In genomic region chr22:41021655-41022454, GRCh38 we compare ENCODE assay signal across 8 cellular contexts.
DNase-seq lines count a peak whose midpoint lies in the region; ATAC-seq and TF ChIP-seq lines count a peak whose summit lies in the region.

No MANE protein-coding gene starts in this region.

- in situ Hi-C loops in ACHN (cut with HindIII; ENCODE audit: low pct_ligation_motif_present, low pct_unique_long_range_greater_than_20kb, low sequenced_read_pairs), result no loop called here

- H3K4me3 Mint-ChIP-seq in nephron progenitor cell, result peak overlapping the region; percentile 93

- H3F3A ChIP-seq in PC-3 (ENCODE audit: low read length, unreplicated experiment), result no peaks in the 10 kb centered on the region

- peaks cover 31% of the 10 kb centered on the region for H3K4me1 Mint-ChIP-seq in nephron progenitor cell

- ATAC-seq in GM18502 (IDR thresholded peaks at IDR 0.05; ENCODE audit: poor library complexity, unreplicated experiment) (peak; percentile 65), HG03442 (IDR thresholded peaks at IDR 0.05; ENCODE audit: unreplicated experiment) (peak; percentile 65), PC-3 (peak; percentile 77)

- H3K27me3 ChIP-seq in PC-3 (ENCODE audit: low read length), result no peaks in the 10 kb centered on the region

- peak overlapping the region; percentile 97 for H3K4me2 ChIP-seq in PC-3 (ENCODE audit: low read length)

- CTCF ChIA-PET in PC-3 (lab: Charles Lee), result interaction anchor here (1.7 kb wide), 1 partner anchor 99 kb away, joined by 5 read pairs; no protein-coding TSS in a partner anchor

- peak overlapping the region; percentile 80 for H2AFZ ChIP-seq in PC-3 (ENCODE audit: low read length)

- H3K4me1 ChIP-seq in PC-3 (ENCODE audit: insufficient read depth, low read length), result peaks cover 12% of the 10 kb centered on the region

- no TSS peak for BruUV-seq in PC-3 (replicated peaks; lab: Mats Ljungman, UMichigan)

- no peaks in the 10 kb centered on the region for H3K9me2 ChIP-seq in PC-3 (replicated peaks; ENCODE audit: low read length)

- no peaks in the 10 kb centered on the region for H3K79me2 ChIP-seq in PC-3 (ENCODE audit: low read length)

- peak overlapping the region; percentile 84 for H3K27ac ChIP-seq in PC-3 (ENCODE audit: low read length)
- peak overlapping the region; percentile 58 for H3K27ac ChIP-seq in substantia nigra (ENCODE audit: low read depth, low read length, poor library complexity, severe bottlenecking)

- intact Hi-C loops in PC-3 (cut with micrococcal nuclease), result loop anchor here (2.0 to 5.0 kb wide), 2 partner anchors 69 to 70 kb away; partner anchors contain the start of gene RBX1

- no peaks in the 10 kb centered on the region for H3K36me3 Mint-ChIP-seq in nephron progenitor cell (ENCODE audit: low read depth)

- peak; percentile 65 for DNase-seq in ACHN
- peak; percentile 61 for DNase-seq in PC-3
- peak; percentile 18 to 35 for DNase-seq in activated T-helper 1 cell treated with anti-CD3 and anti-CD28 coated beads, Interleukin-2, amount 50 U/mL, for 16 hours (ENCODE audit: low read depth in 1 of 2, low spot score in 1 of 2)
- DNase-seq in fibroblast of the aortic adventitia (ENCODE audit: low read depth), result peak; percentile 27
- DNase-seq in nephron progenitor cell, result peak; percentile 70
- DNase-seq in substantia nigra (lab: John Stamatoyannopoulos, UW), result peak in 28 of 49 donors; percentile 3 to 75 (median 24)

- peaks cover 11% of the 10 kb centered on the region for H3K27me3 Mint-ChIP-seq in nephron progenitor cell (ENCODE audit: low read depth, poor library complexity)

- H4K20me1 ChIP-seq in PC-3 (ENCODE audit: low read length), result no peaks in the 10 kb centered on the region

- no peaks in the 10 kb centered on the region for H3K9me3 ChIP-seq in PC-3 (ENCODE audit: low read length)

- H3K36me3 ChIP-seq in PC-3 (ENCODE audit: low read depth, low read length), result no peaks in the 10 kb centered on the region

- peak overlapping the region; percentile 92 for H3K27ac Mint-ChIP-seq in nephron progenitor cell

- TF ChIP-seq CTCF in PC-3 (conservative IDR thresholded peaks at IDR 0.05; ENCODE audit: low read depth, low read length) (0 out of 2 replicates have a peak, but pooled peaks have one; percentile 14), fibroblast of the aortic adventitia (IDR thresholded peaks at IDR 0.05; ENCODE audit: insufficient read depth, low read length) (no peak), nephron progenitor cell (IDR thresholded peaks at IDR 0.05) (no peak)

- POLR2A ChIA-PET in PC-3 (lab: Charles Lee; ENCODE audit: unreplicated experiment), result interaction anchor here (0.6 to 2.3 kb wide), 4 partner anchors 21 to 165 kb away, joined by 4 to 34 read pairs (median 8); partner anchors contain the start of genes RBX1 and ST13

- H3K4me3 ChIP-seq in PC-3 (ENCODE audit: low read length) (peak overlapping the region; percentile 76), fibroblast of the aortic adventitia (ENCODE audit: low read depth, low read length) (peak overlapping the region; percentile 71)

- H3K9me3 Mint-ChIP-seq in nephron progenitor cell, result no peaks in the 10 kb centered on the region

- H3K9ac ChIP-seq in PC-3 (ENCODE audit: low read length), result peak overlapping the region; percentile 94

Comparison
In these comparisons a context has a peak if more than half of its experiments do, and no peak if none do; other contexts are left out.
1. Peak in every context shown above with its lines: DNase-seq, ATAC-seq, H3K4me3 ChIP-seq and H3K27ac ChIP-seq.